9 cellular contexts compared by ENCODE assay signal in genomic region chr7:100016209-100016901, GRCh38. TPM values are rescaled to one million over a fixed set of nuclear protein-coding genes. Genes with fewer than 3 reads are reported as not detected.
A peak's percentile ranks its signal among the peaks of the same experiment; 100 is the strongest.
DNase-seq lines count a peak whose midpoint lies in the region; ATAC-seq and TF ChIP-seq lines count a peak whose summit lies in the region.
"Had no signal": no experiment of that assay in that cellular context is flagged by ENCODE, and none has a peak within 500 bp of the region (broad histone marks: within the 10 kb centered on the region; RNA-seq: fewer than 3 reads in every experiment).

No MANE protein-coding gene starts in this region.

- H3K27me3 Mint-ChIP-seq in nephron progenitor cell (ENCODE audit: low read depth, poor library complexity): peaks cover 16% of the 10 kb centered on the region

- H3K27ac Mint-ChIP-seq in nephron progenitor cell: peak overlapping the region; percentile 97

- no peak for DNase-seq in GM12865 (ENCODE audit: low read depth)
- peak in 1 of 2 experiments; percentile 30 for DNase-seq in SJSA1 (ENCODE audit: low read depth in 1 of 2, low spot score in 2 of 2)
- no peak for DNase-seq in esophagus muscularis mucosa (ENCODE audit: extremely low spot score)
- DNase-seq in nephron progenitor cell: no peak
- no peak for DNase-seq in ureter (ENCODE audit: low spot score)
- DNase-seq in DMS153 (lab: John Stamatoyannopoulos, UW): no peak

- H3K4me1 Mint-ChIP-seq in nephron progenitor cell: peaks cover 19% of the 10 kb centered on the region

- TF ChIP-seq CTCF in GM12865 (IDR thresholded peaks at IDR 0.05; ENCODE audit: insufficient read depth, low read depth, low read length, missing control alignments) (no peak), esophagus muscularis mucosa (IDR thresholded peaks at IDR 0.05) (no peak), nephron progenitor cell (IDR thresholded peaks at IDR 0.05) (no peak)

- no peaks in the 10 kb centered on the region for H3K27me3 ChIP-seq in SJSA1 (replicated peaks)
- H3K27me3 ChIP-seq in esophagus muscularis mucosa: no peaks in the 10 kb centered on the region

- ATAC-seq in HG02642 (IDR thresholded peaks at IDR 0.05; ENCODE audit: poor library complexity, unreplicated experiment): no peak
- ATAC-seq in GM21526 (IDR thresholded peaks at IDR 0.05; ENCODE audit: low FRiP score, unreplicated experiment): no peak

- H3K9me3 Mint-ChIP-seq in nephron progenitor cell: no peaks in the 10 kb centered on the region

- H3K36me3 ChIP-seq in SJSA1 (peaks cover 33% of the 10 kb centered on the region), esophagus muscularis mucosa (peaks cover 0 to 16% (median 3%) of the 10 kb centered on the region in 4 donors)

- H3K36me3 Mint-ChIP-seq in nephron progenitor cell (ENCODE audit: low read depth): peaks cover 19% of the 10 kb centered on the region

- peak overlapping the region; percentile 95 for H3K4me3 Mint-ChIP-seq in nephron progenitor cell

- H3K4me3 ChIP-seq in GM12865 (ENCODE audit: low read depth, low read length): peak overlapping the region; percentile 68
- peak overlapping the region; percentile 78 for H3K4me3 ChIP-seq in SJSA1
- H3K4me3 ChIP-seq in esophagus muscularis mucosa: peak overlapping the region; percentile 74 to 96 (median 84)

- no peak for TF ChIP-seq EP300 in esophagus muscularis mucosa (IDR thresholded peaks at IDR 0.05)

- WGBS in esophagus muscularis mucosa: 21% methylated on average over 12 of the region's 12 CpGs

- H3K9me3 ChIP-seq in SJSA1 (replicated peaks): no peaks in the 10 kb centered on the region
- no peaks in the 10 kb centered on the region for H3K9me3 ChIP-seq in esophagus muscularis mucosa

- intact Hi-C loops in esophagus muscularis mucosa (cut with DNase I): loop anchor here (5.0 kb wide), 1 partner anchor 36 kb away; no protein-coding TSS in a partner anchor

- TF ChIP-seq POLR2A in esophagus muscularis mucosa (IDR thresholded peaks at IDR 0.05; ENCODE audit: low read depth): no peak

- H3K4me1 ChIP-seq in SJSA1 (replicated peaks) (peaks cover 20% of the 10 kb centered on the region), esophagus muscularis mucosa (peaks cover 34 to 59% (median 54%) of the 10 kb centered on the region in 4 donors)

- peak overlapping the region; percentile 91 for H3K27ac ChIP-seq in SJSA1
- peak overlapping the region; percentile 93 to 99 (median 98) for H3K27ac ChIP-seq in esophagus muscularis mucosa (replicated peaks in 1 of 4)

RNA-seq across cellular contexts. Expression of gene ZKSCAN1, which starts 1.0 kb away (rescaled TPM):
- 11.5 and 19.4 TPM in 2 replicates for total RNA-seq in SJSA1 (2014; rRNA removed; shearing (Covaris generic))
- 10 to 100 TPM; 22.7 to 27.0 (median 24.0) TPM for total RNA-seq in esophagus muscularis mucosa
- 105 TPM for total RNA-seq in ureter

RNA-seq across cellular contexts. Expression of gene ZSCAN21, which starts 33.2 kb away (rescaled TPM):
- 13.9 and 20.7 TPM in 2 replicates for total RNA-seq in SJSA1 (2014; rRNA removed; shearing (Covaris generic))
- total RNA-seq in esophagus muscularis mucosa (10 to 100 TPM; 12.9 to 18.4 (median 16.1) TPM), ureter (13.3 TPM)

RNA-seq across cellular contexts. Expression of gene AZGP1, which starts 40.5 kb away (rescaled TPM):
- not detected in 2 replicates for total RNA-seq in SJSA1 (2014; rRNA removed; shearing (Covaris generic))
- total RNA-seq in esophagus muscularis mucosa (1 to 10 TPM; 2.5 to 3.4 (median 3.0) TPM), ureter (6.2 TPM)
- total RNA-seq: activated CD8-positive, alpha-beta memory T cell treated with anti-CD3 and anti-CD28 coated beads for 36 hours had no signal
